23 cellular contexts compared by ENCODE assay signal in genomic region chr3:152713989-152714388, GRCh38.
DNase-seq lines count a peak whose midpoint lies in the region; ATAC-seq and TF ChIP-seq lines count a peak whose summit lies in the region.
"Had no signal": no experiment of that assay in that cellular context is flagged by ENCODE, and none has a peak within 500 bp of the region (broad histone marks: within the 10 kb centered on the region; RNA-seq: fewer than 3 reads in every experiment).

No MANE protein-coding gene starts in this region.

- no peaks in the 10 kb centered on the region for H3K9me3 ChIP-seq in PC-3 (ENCODE audit: low read length)
- H3K9me3 ChIP-seq: A549, BE2C, SK-N-SH had no signal

- H3K4me3 Mint-ChIP-seq in chondrocyte (ENCODE audit: unreplicated experiment) = no peak overlapping the region
- H3K4me3 Mint-ChIP-seq: CD4-positive, CD25-positive, alpha-beta regulatory T cell; T-cell had no signal

- peak; percentile 5 for TF ChIP-seq CTCF in GM06990 (IDR thresholded peaks at IDR 0.05; ENCODE audit: insufficient read depth, low read length, poor library complexity, severe bottlenecking)
- TF ChIP-seq CTCF in LNCaP clone FGC (IDR thresholded peaks at IDR 0.05; ENCODE audit: control insufficient read depth, extremely low read depth, insufficient read depth) = peak; percentile 30
- TF ChIP-seq CTCF in PC-3 (conservative IDR thresholded peaks at IDR 0.05; ENCODE audit: low read depth, low read length) = peak; percentile 35
- TF ChIP-seq CTCF in chondrocyte (IDR thresholded peaks at IDR 0.05) = peak; percentile 31

- no peaks in the 10 kb centered on the region for H3K9me3 Mint-ChIP-seq in chondrocyte (ENCODE audit: low read depth)
- H3K9me3 Mint-ChIP-seq: T-cell had no signal

- no peak overlapping the region for H3K9ac ChIP-seq in PC-3 (ENCODE audit: low read length)
- H3K9ac ChIP-seq: SK-N-SH had no signal

- H3K27me3 ChIP-seq in GM06990 (replicated peaks; ENCODE audit: control insufficient read depth, insufficient read depth, low read length) (no peaks in the 10 kb centered on the region), PC-3 (ENCODE audit: low read length) (peaks cover 8% of the 10 kb centered on the region; the same call in 1 of the 2 replicates)
- H3K27me3 ChIP-seq: BE2C had no signal

- DNase-seq in GM06990 (ENCODE audit: extremely low read depth, insufficient read length) = no peak
- no peak for DNase-seq in LNCaP clone FGC (ENCODE audit: low read depth)
- no peak for DNase-seq in PC-3
- no peak for DNase-seq in chondrocyte (ENCODE audit: low spot score)
- no peak for DNase-seq in activated T-cell treated with anti-CD3 and anti-CD28 coated beads, Interleukin-2, amount 50 U/mL, for 1 hour
- DNase-seq in amniotic stem cell (lab: John Stamatoyannopoulos, UW) = no peak
- no peak for DNase-seq in activated effector memory CD4-positive, alpha-beta T cell treated with anti-CD3 and anti-CD28 coated beads, Interleukin-2, amount 50 U/mL, for 16 hours
- DNase-seq: BE2C; CD4-positive, CD25-positive, alpha-beta regulatory T cell; DND-41; KBM-7; NCI-H1105 treated with DMSO at 0.1 percent for 48 hours; NCI-H2081; NCI-H2171; NCI-H345; NCI-H524; NCI-H774; SIG-M5; SK-N-SH; T-cell had no signal

- no peaks in the 10 kb centered on the region for H3F3A ChIP-seq in PC-3 (ENCODE audit: low read length, unreplicated experiment)

- no peak overlapping the region for H3K4me3 ChIP-seq in GM06990 (replicated peaks; ENCODE audit: low read depth, low read length)
- no peak overlapping the region for H3K4me3 ChIP-seq in LNCaP clone FGC (ENCODE audit: low read depth, low read length)
- H3K4me3 ChIP-seq in PC-3 (ENCODE audit: low read length) = no peak overlapping the region
- H3K4me3 ChIP-seq: A549 had no signal

- H3K4me1 Mint-ChIP-seq in chondrocyte (ENCODE audit: low read depth) = no peaks in the 10 kb centered on the region
- H3K4me1 Mint-ChIP-seq: CD4-positive, CD25-positive, alpha-beta regulatory T cell; T-cell had no signal

- CTCF ChIA-PET in PC-3 (lab: Charles Lee) = no interaction called here

- H3K9me2 ChIP-seq in PC-3 (replicated peaks; ENCODE audit: low read length) = no peaks in the 10 kb centered on the region
- H3K9me2 ChIP-seq: SK-N-SH had no signal

- H3K27ac Mint-ChIP-seq in chondrocyte (ENCODE audit: unreplicated experiment) = no peak overlapping the region
- H3K27ac Mint-ChIP-seq: CD4-positive, CD25-positive, alpha-beta regulatory T cell; T-cell had no signal

- H3K27me3 Mint-ChIP-seq in chondrocyte (ENCODE audit: low read depth) = peaks cover 1% of the 10 kb centered on the region
- H3K27me3 Mint-ChIP-seq: CD4-positive, CD25-positive, alpha-beta regulatory T cell had no signal

- H4K20me1 ChIP-seq in PC-3 (ENCODE audit: low read length) = no peaks in the 10 kb centered on the region

- H3K36me3 Mint-ChIP-seq in chondrocyte (ENCODE audit: low read depth) = no peaks in the 10 kb centered on the region
- H3K36me3 Mint-ChIP-seq: CD4-positive, CD25-positive, alpha-beta regulatory T cell; T-cell had no signal

- ATAC-seq in PC-3 (no peak), HG02610 (IDR thresholded peaks at IDR 0.05; ENCODE audit: unreplicated experiment) (no peak)
- ATAC-seq: A549, T-cell had no signal

- H3K79me2 ChIP-seq in PC-3 (ENCODE audit: low read length) = no peaks in the 10 kb centered on the region

- no peak overlapping the region for H3K27ac ChIP-seq in PC-3 (ENCODE audit: low read length)
- H3K27ac ChIP-seq: A549, RWPE1 had no signal

- intact Hi-C loops in PC-3 (cut with micrococcal nuclease) = no loop called here

- no peaks in the 10 kb centered on the region for H3K36me3 ChIP-seq in GM06990 (ENCODE audit: control insufficient read depth, insufficient read depth, low read length)
- no peaks in the 10 kb centered on the region for H3K36me3 ChIP-seq in PC-3 (ENCODE audit: low read depth, low read length)
- H3K36me3 ChIP-seq: BE2C had no signal

- H3K4me1 ChIP-seq in PC-3 (ENCODE audit: insufficient read depth, low read length) = no peaks in the 10 kb centered on the region
- H3K4me1 ChIP-seq: A549, BE2C had no signal

- POLR2A ChIA-PET in PC-3 (lab: Charles Lee; ENCODE audit: unreplicated experiment) = no interaction called here

- BruUV-seq in PC-3 (replicated peaks; lab: Mats Ljungman, UMichigan) = no TSS peak

- no peak overlapping the region for H3K4me2 ChIP-seq in PC-3 (ENCODE audit: low read length)
- H3K4me2 ChIP-seq: A549, SK-N-SH had no signal

- H2AFZ ChIP-seq in PC-3 (ENCODE audit: low read length) = no peak overlapping the region
